Comparison of ENCODE assay signal across 8 cellular contexts in genomic region chr1:36411674-36412648, GRCh38. TPM values are rescaled to one million over a fixed set of nuclear protein-coding genes. Genes with fewer than 3 reads are reported as not detected.
A peak's percentile ranks its signal among the peaks of the same experiment; 100 is the strongest.
DNase-seq lines count a peak whose midpoint lies in the region; ATAC-seq, FAIRE-seq and TF ChIP-seq lines count a peak whose summit lies in the region.

No MANE protein-coding gene starts in this region.

- no peak overlapping the region for H3K9ac ChIP-seq in neural progenitor cell
- H3K9ac ChIP-seq in colonic mucosa (ENCODE audit: low read depth in 2 of 2, low read length in 2 of 2): no peak overlapping the region

- peak; percentile 85 for ATAC-seq in GM23338
- peak; percentile 92 for ATAC-seq in activated naive CD8-positive, alpha-beta T cell treated with anti-CD3 and anti-CD28 coated beads, Interleukin-2, amount 10 ng/mL, durations not matched to agents 7 days and 5 days (ENCODE audit: low read depth)

- H3K36me3 Mint-ChIP-seq in GM23338 (ENCODE audit: low read depth) (0 out of 3 replicates have a peak, but pooled peaks cover 2% of the 10 kb centered on the region), neural progenitor cell (peaks cover 17% of the 10 kb centered on the region)
- peaks cover 1% of the 10 kb centered on the region for H3K36me3 Mint-ChIP-seq in activated naive CD8-positive, alpha-beta T cell treated with anti-CD3 and anti-CD28 coated beads, Interleukin-2, amount 10 ng/mL, durations not matched to agents 7 days and 5 days

- H3K4me3 ChIP-seq in GM23338: no peak overlapping the region
- no peak overlapping the region for H3K4me3 ChIP-seq in neural progenitor cell
- H3K4me3 ChIP-seq in Peyer's patch: no peak overlapping the region
- no peak overlapping the region for H3K4me3 ChIP-seq in colonic mucosa

- no peak for FAIRE-seq in urothelium cell line (lab: Jason Lieb, UNC)

- no peak overlapping the region for H3K4me2 ChIP-seq in GM23338
- no peak overlapping the region for H3K4me2 ChIP-seq in neural progenitor cell

- intact Hi-C loops in colonic mucosa (cut with DNase I): no loop called here

- TF ChIP-seq CTCF in GM23338 (conservative IDR thresholded peaks at IDR 0.05; ENCODE audit: low read depth in 2 of 2) (no peak), neural progenitor cell (IDR thresholded peaks at IDR 0.05) (no peak), Peyer's patch (IDR thresholded peaks at IDR 0.05) (no peak), colonic mucosa (IDR thresholded peaks at IDR 0.05) (no peak)

- H3K27ac Mint-ChIP-seq in GM23338 (no peak overlapping the region), neural progenitor cell (peak overlapping the region; percentile 74)
- peak overlapping the region; percentile 89 for H3K27ac Mint-ChIP-seq in activated naive CD8-positive, alpha-beta T cell treated with anti-CD3 and anti-CD28 coated beads, Interleukin-2, amount 10 ng/mL, durations not matched to agents 7 days and 5 days

- no peaks in the 10 kb centered on the region for H3F3A ChIP-seq in GM23338 (replicated peaks; ENCODE audit: low read depth)
- peaks cover 9% of the 10 kb centered on the region for H3F3A ChIP-seq in neural progenitor cell (ENCODE audit: low read depth)

- H3K27ac ChIP-seq in GM23338 (ENCODE audit: low read depth): no peak overlapping the region
- no peak overlapping the region for H3K27ac ChIP-seq in neural progenitor cell
- no peak overlapping the region for H3K27ac ChIP-seq in Peyer's patch
- no peak overlapping the region for H3K27ac ChIP-seq in colonic mucosa

- POLR2A ChIA-PET in activated naive CD8-positive, alpha-beta T cell treated with anti-CD3 and anti-CD28 coated beads, Interleukin-2, amount 10 ng/mL, durations not matched to agents 7 days and 5 days (lab: Charles Lee): interaction anchor here (0.7 to 2.3 kb wide), 7 partner anchors 11 to 254 kb away, joined by 3 to 11 read pairs (median 4); partner anchors contain the start of genes LSM10 and MRPS15

- H3K9me2 ChIP-seq in GM23338 (ENCODE audit: insufficient read depth): no peaks in the 10 kb centered on the region

- no peak overlapping the region for H3K4me3 Mint-ChIP-seq in GM23338
- H3K4me3 Mint-ChIP-seq in activated naive CD8-positive, alpha-beta T cell treated with anti-CD3 and anti-CD28 coated beads, Interleukin-2, amount 10 ng/mL, durations not matched to agents 7 days and 5 days: peak overlapping the region; percentile 43
- no peak overlapping the region for H3K4me3 Mint-ChIP-seq in neural progenitor cell

- no peaks in the 10 kb centered on the region for H3K4me1 ChIP-seq in GM23338 (ENCODE audit: insufficient read depth)
- no peaks in the 10 kb centered on the region for H3K4me1 ChIP-seq in neural progenitor cell
- no peaks in the 10 kb centered on the region for H3K4me1 ChIP-seq in Peyer's patch
- no peaks in the 10 kb centered on the region for H3K4me1 ChIP-seq in colonic mucosa

- H3K9me3 ChIP-seq in neural progenitor cell (ENCODE audit: low read depth) (no peaks in the 10 kb centered on the region), Peyer's patch (no peaks in the 10 kb centered on the region), colonic mucosa (no peaks in the 10 kb centered on the region)

- H3K36me3 ChIP-seq in GM23338 (ENCODE audit: insufficient read depth) (no peaks in the 10 kb centered on the region), neural progenitor cell (no peaks in the 10 kb centered on the region), Peyer's patch (no peaks in the 10 kb centered on the region), colonic mucosa (no peaks in the 10 kb centered on the region)

- no peaks in the 10 kb centered on the region for H3K79me2 ChIP-seq in GM23338 (replicated peaks; ENCODE audit: insufficient read depth)
- no peaks in the 10 kb centered on the region for H3K79me2 ChIP-seq in neural progenitor cell (ENCODE audit: low read depth)

- H3K27me3 Mint-ChIP-seq in GM23338 (ENCODE audit: insufficient read depth, low read depth, poor library complexity): peaks cover 4% of the 10 kb centered on the region
- H3K27me3 Mint-ChIP-seq in activated naive CD8-positive, alpha-beta T cell treated with anti-CD3 and anti-CD28 coated beads, Interleukin-2, amount 10 ng/mL, durations not matched to agents 7 days and 5 days: no peaks in the 10 kb centered on the region
- H3K27me3 Mint-ChIP-seq in neural progenitor cell (ENCODE audit: insufficient read depth, low read depth): peaks cover 2% of the 10 kb centered on the region

- TF ChIP-seq POLR2A in Peyer's patch (IDR thresholded peaks at IDR 0.05): no peak

- H3K9me3 Mint-ChIP-seq in GM23338 (no peaks in the 10 kb centered on the region; the same call in 2 of the 3 replicates), neural progenitor cell (no peaks in the 10 kb centered on the region)
- peaks cover 3% of the 10 kb centered on the region for H3K9me3 Mint-ChIP-seq in activated naive CD8-positive, alpha-beta T cell treated with anti-CD3 and anti-CD28 coated beads, Interleukin-2, amount 10 ng/mL, durations not matched to agents 7 days and 5 days

- DNase-seq in GM23338 (ENCODE audit: low spot score) (peak; percentile 76), NCI-H69 (lab: John Stamatoyannopoulos, UW) (peak; percentile 60), neural progenitor cell (ENCODE audit: low spot score) (peak; percentile 16), Peyer's patch (no peak), activated gamma-delta T cell (lab: John Stamatoyannopoulos, UW) (no peak), colonic mucosa (no peak), urothelium cell line (ENCODE audit: low spot score) (no peak)
- no peak for DNase-seq in activated naive CD8-positive, alpha-beta T cell treated with anti-CD3 and anti-CD28 coated beads, Interleukin-2, amount 10 ng/mL, durations not matched to agents 7 days and 5 days

- H3K4me1 Mint-ChIP-seq in GM23338: peaks cover 5% of the 10 kb centered on the region; the same call in 2 of the 3 replicates
- peaks cover 13% of the 10 kb centered on the region for H3K4me1 Mint-ChIP-seq in activated naive CD8-positive, alpha-beta T cell treated with anti-CD3 and anti-CD28 coated beads, Interleukin-2, amount 10 ng/mL, durations not matched to agents 7 days and 5 days
- H3K4me1 Mint-ChIP-seq in neural progenitor cell: peaks cover 5% of the 10 kb centered on the region

- H2AFZ ChIP-seq in GM23338 (no peak overlapping the region), neural progenitor cell (replicated peaks) (no peak overlapping the region)

- H3K27me3 ChIP-seq in GM23338 (ENCODE audit: insufficient read depth) (no peaks in the 10 kb centered on the region), neural progenitor cell (no peaks in the 10 kb centered on the region), Peyer's patch (no peaks in the 10 kb centered on the region), colonic mucosa (no peaks in the 10 kb centered on the region)

- H4K20me1 ChIP-seq in GM23338 (replicated peaks; ENCODE audit: insufficient read depth) (no peaks in the 10 kb centered on the region), neural progenitor cell (ENCODE audit: low read depth) (no peaks in the 10 kb centered on the region)

TF ChIP-seq in GM23338, 12 proteins besides CTCF, POLR2A, EP300 and RAD21 (continues in another document):
- TF ChIP-seq CREB1 (CRISPR knock-in tag; IDR thresholded peaks at IDR 0.05; ENCODE audit: low read depth) (no peak), NANOG (IDR thresholded peaks at IDR 0.05; ENCODE audit: borderline replicate concordance) (no peak)

RNA-seq across cellular contexts. Expression of gene LSM10, which starts 14.3 kb away (rescaled TPM):
- 27.5 and 28.6 TPM in 2 replicates for total RNA-seq in GM23338 (2014; rRNA removed; shearing (Covaris generic))
- 96.2 and 98.9 TPM in 2 replicates for polyA plus RNA-seq in GM23338 (2016; fragmentation: Nextera tagmentation; extraction: Ambion mirVana)
- total RNA-seq in activated naive CD8-positive, alpha-beta T cell treated with anti-CD3 and anti-CD28 coated beads, Interleukin-2, amount 10 ng/mL, durations not matched to agents 7 days and 5 days: 10 to 100 TPM; 44.1 to 45.1 TPM
- total RNA-seq in neural progenitor cell (ENCODE audit: low replicate concordance) (8.6 and 10.2 TPM in 2 replicates), Peyer's patch (10 to 100 TPM; 25.5 to 42.9 (median 31.2) TPM), colonic mucosa (10 to 100 TPM; 22.4 to 30.3 TPM)

RNA-seq across cellular contexts. Expression of gene STK40, which starts 26.2 kb away (rescaled TPM):
- 20.0 and 20.2 TPM in 2 replicates for total RNA-seq in GM23338 (2014; rRNA removed; shearing (Covaris generic))
- 8.1 and 8.5 TPM in 2 replicates for polyA plus RNA-seq in GM23338 (2016; fragmentation: Nextera tagmentation; extraction: Ambion mirVana)
- 10 to 100 TPM; 59.5 to 64.7 TPM for total RNA-seq in activated naive CD8-positive, alpha-beta T cell treated with anti-CD3 and anti-CD28 coated beads, Interleukin-2, amount 10 ng/mL, durations not matched to agents 7 days and 5 days
- 5.3 and 14.7 TPM in 2 replicates for total RNA-seq in neural progenitor cell (ENCODE audit: low replicate concordance)
- total RNA-seq in Peyer's patch: 10 to 100 TPM; 14.0 to 30.2 (median 21.5) TPM
- 10 to 100 TPM; 56.6 to 69.7 TPM for total RNA-seq in colonic mucosa

RNA-seq across cellular contexts. Expression of gene OSCP1, which starts 38.3 kb away (rescaled TPM):
- total RNA-seq in GM23338 (2014; rRNA removed; shearing (Covaris generic)): 0.58 and 2.2 TPM in 2 replicates
- polyA plus RNA-seq in GM23338 (2016; fragmentation: Nextera tagmentation; extraction: Ambion mirVana): 2.6 and 3.0 TPM in 2 replicates
- total RNA-seq in activated naive CD8-positive, alpha-beta T cell treated with anti-CD3 and anti-CD28 coated beads, Interleukin-2, amount 10 ng/mL, durations not matched to agents 7 days and 5 days: 1 to 10 TPM; 1.1 to 1.8 TPM
- total RNA-seq in neural progenitor cell (ENCODE audit: low replicate concordance): 7.8 and 8.2 TPM in 2 replicates
- total RNA-seq in Peyer's patch: 1 to 10 TPM in 3 of 4 donors, under 1 TPM in 1; 0.67 to 9.9 (median 3.2) TPM
- total RNA-seq in colonic mucosa: 1 to 10 TPM; 2.8 to 3.7 TPM

RNA-seq across cellular contexts. Expression of gene MRPS15, which starts 52.2 kb away (rescaled TPM):
- total RNA-seq in GM23338 (2014; rRNA removed; shearing (Covaris generic)): 86.4 and 105 TPM in 2 replicates
- 311 and 312 TPM in 2 replicates for polyA plus RNA-seq in GM23338 (2016; fragmentation: Nextera tagmentation; extraction: Ambion mirVana)
- total RNA-seq in activated naive CD8-positive, alpha-beta T cell treated with anti-CD3 and anti-CD28 coated beads, Interleukin-2, amount 10 ng/mL, durations not matched to agents 7 days and 5 days: 10 to 100 TPM; 84.9 to 86.1 TPM
- total RNA-seq in neural progenitor cell (ENCODE audit: low replicate concordance) (75.2 and 109 TPM in 2 replicates), Peyer's patch (10 to 100 TPM; 44.2 to 74.3 (median 46.7) TPM), colonic mucosa (100 to 1,000 TPM in 1 of 2 donors, 10 to 100 TPM in 1; 57.9 to 106 TPM)

Comparison
In these comparisons a context has a peak if more than half of its experiments do, and no peak if none do; other contexts are left out.
1. DNase-seq: peak in GM23338 (single experiment), NCI-H69 (single experiment) and neural progenitor cell (single experiment); none in activated naive CD8-positive, alpha-beta T cell treated with anti-CD3 and anti-CD28 coated beads, Interleukin-2, amount 10 ng/mL, durations not matched to agents 7 days and 5 days (single experiment), Peyer's patch (0 of 3), activated gamma-delta T cell (single experiment), colonic mucosa (single experiment) and urothelium cell line (single experiment).